23 cellular contexts compared by ENCODE assay signal in the genomic region with DNA sequence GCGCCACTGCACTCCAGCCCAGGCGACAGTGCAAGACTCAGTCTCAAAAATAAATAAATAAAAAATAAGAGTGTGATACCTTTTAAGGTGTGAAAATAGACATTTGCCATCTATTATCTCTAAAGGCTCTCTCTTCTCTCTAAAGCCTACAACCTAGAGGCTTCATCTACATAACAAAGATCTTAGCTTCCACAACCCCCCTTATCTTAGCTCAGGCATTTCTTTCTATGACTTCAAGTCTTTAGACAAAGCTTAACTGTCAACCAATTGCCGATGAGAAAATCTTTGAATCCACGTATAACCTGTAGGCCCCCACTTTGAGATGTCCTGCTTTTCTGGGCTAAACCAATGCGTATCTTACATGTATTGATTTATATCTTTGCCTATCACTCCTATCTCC.
"Had no signal": no experiment of that assay in that cellular context is flagged by ENCODE, and none has a peak within 500 bp of the region (broad histone marks: within the 10 kb centered on the region; RNA-seq: fewer than 3 reads in every experiment).

No MANE protein-coding gene starts in this region.

- ATAC-seq: HepG2 had no signal

- H3K4me3 ChIP-seq: MG63, SJSA1, SK-N-MC had no signal

- H3K4me1 ChIP-seq: SJSA1 had no signal

- DNase-seq: IMR-90, Karpas-422, KG1, MG63, NCI-H1092 treated with DMSO at 0.1 percent for 48 hours, NCI-H1436, NCI-H187, NCI-H2029, NCI-H2081 treated with DMSO at 0.1 percent for 48 hours, NCI-H2171, NCI-H226, NCI-H446, NCI-H510A, NCI-H524 treated with DMSO at 0.1 percent for 48 hours, NCI-H69, NCI-H774, Right ventricle myocardium superior, RPMI8226, SIG-M5 had no signal

- H3K27me3 ChIP-seq: MG63, SJSA1 had no signal

- H3K9me3 ChIP-seq: MG63, SJSA1 had no signal

- H3K27ac ChIP-seq: HL-60, SJSA1, SK-N-MC had no signal

- H3K36me3 ChIP-seq: MG63, SJSA1 had no signal
